ENCODE assay signal across 12 cellular contexts in the genomic region with DNA sequence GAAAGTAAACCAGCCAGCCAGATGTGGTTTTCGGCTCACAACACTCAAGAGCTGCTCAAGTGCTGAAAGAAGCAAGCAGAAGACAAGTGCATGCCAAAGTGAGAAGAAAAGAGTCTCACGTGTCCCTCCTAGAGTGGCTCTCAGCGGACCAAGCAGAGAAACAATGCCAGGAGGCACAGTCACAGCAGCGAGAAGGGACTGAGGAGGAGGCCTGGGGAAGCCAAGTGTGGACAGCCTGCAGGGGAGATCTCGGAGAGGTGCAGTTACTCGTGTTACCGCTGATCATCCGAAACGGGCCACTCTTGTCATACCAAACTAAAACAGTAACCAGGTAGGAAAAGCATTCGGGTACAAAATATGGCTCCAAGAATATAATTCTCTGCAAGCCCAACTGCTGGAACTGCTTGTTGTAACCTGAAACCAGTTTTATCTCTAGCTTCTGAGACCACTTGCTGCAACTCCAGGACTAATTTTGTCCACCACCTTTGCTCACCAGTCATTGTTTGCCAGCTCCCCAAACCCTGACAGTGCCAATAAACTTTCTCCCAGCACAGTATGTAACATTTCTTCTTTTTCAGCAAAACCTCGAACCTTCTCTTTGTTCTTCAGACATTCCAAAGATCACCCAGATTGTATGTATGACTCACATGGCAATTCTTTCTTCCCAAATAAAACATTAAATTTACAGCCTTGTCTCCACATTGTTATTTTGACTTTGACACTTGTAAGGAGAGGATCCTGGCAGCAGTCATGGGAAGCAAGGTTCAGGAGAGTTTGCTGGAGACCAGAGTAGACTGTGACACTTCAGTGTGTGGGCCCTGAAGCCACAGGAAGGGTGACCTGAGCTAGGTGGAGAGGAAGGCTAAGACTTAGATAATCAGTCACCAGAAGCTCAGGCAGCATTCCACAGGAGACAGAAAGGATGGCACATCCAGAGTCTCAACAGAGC. TPM values are rescaled to one million over a fixed set of nuclear protein-coding genes. Genes with fewer than 3 reads are reported as not detected.
DNase-seq lines count a peak whose midpoint lies in the region; TF ChIP-seq lines count a peak whose summit lies in the region.
"Had no signal": no experiment of that assay in that cellular context is flagged by ENCODE, and none has a peak within 500 bp of the region (broad histone marks: within the 10 kb centered on the region; RNA-seq: fewer than 3 reads in every experiment).

No MANE protein-coding gene starts in this region.

- CTCF ChIA-PET in RWPE1 (lab: Yijun Ruan, JAX), result interaction anchor here (0.9 to 1.3 kb wide), 2 partner anchors 12 to 190 kb away, joined by 3 to 7 read pairs; no protein-coding TSS in a partner anchor

- H3K27ac ChIP-seq in RWPE1 (peak overlapping the region; percentile 65), sigmoid colon (peak overlapping the region in 3 of 4 donors; percentile 3 to 45 (median 43))
- H3K27ac ChIP-seq: adrenal gland, spleen, VCaP had no signal

- TF ChIP-seq CTCF in RWPE1 (conservative IDR thresholded peaks at IDR 0.05; ENCODE audit: low read depth), result no peak
- no peak for TF ChIP-seq CTCF in sigmoid colon (IDR thresholded peaks at IDR 0.05)

- intact Hi-C loops in sigmoid colon (cut with DNase I), result no loop called here

- POLR2A ChIA-PET in RWPE1 (lab: Yijun Ruan, JAX; ENCODE audit: low non-redundant PET), result interaction anchor here (0.6 kb wide), 1 partner anchor 33 kb away, joined by 6 read pairs; no protein-coding TSS in a partner anchor

- no peaks in the 10 kb centered on the region for H3K36me3 ChIP-seq in sigmoid colon
- H3K36me3 ChIP-seq: adrenal gland, spleen had no signal

- no peaks in the 10 kb centered on the region for H3K27me3 ChIP-seq in sigmoid colon
- H3K27me3 ChIP-seq: adrenal gland, spleen had no signal

- peaks cover 0 to 29% (median 19%) of the 10 kb centered on the region in 4 donors for H3K4me1 ChIP-seq in sigmoid colon

- no peak for TF ChIP-seq POLR2A in sigmoid colon (IDR thresholded peaks at IDR 0.05)

- H3K9me3 ChIP-seq in sigmoid colon, result no peaks in the 10 kb centered on the region
- H3K9me3 ChIP-seq: adrenal gland, spleen had no signal

- H3K4me3 ChIP-seq in sigmoid colon, result no peak overlapping the region
- H3K4me3 ChIP-seq: adrenal gland, GM12878, spleen had no signal

- WGBS in sigmoid colon, 2 donors, result 78 to 87% methylated on average over 11 of the region's 11 CpGs

- no peak for TF ChIP-seq EP300 in sigmoid colon (IDR thresholded peaks at IDR 0.05)

- DNase-seq in H4 (ENCODE audit: low spot score) (peak; percentile 14), RWPE1 (ENCODE audit: low spot score) (peak; percentile 34), glomerular visceral epithelial cell (ENCODE audit: extremely low spot score) (peak; percentile 47), sigmoid colon (peak; percentile 17), NOMO-1 treated with DMSO at 0.1 percent for 48 hours (lab: John Stamatoyannopoulos, UW; ENCODE audit: unreplicated experiment) (no peak), RPMI8226 (no peak), RKO (ENCODE audit: low spot score) (no peak)
- DNase-seq: adrenal gland, NCI-H1092, spleen had no signal

RNA-seq across cellular contexts. Expression of a gene that starts 6.3 kb away (rescaled TPM):
- total RNA-seq in H4 (2014; rRNA removed; shearing (Covaris generic)), result 12.1 and 15.5 TPM in 2 replicates
- total RNA-seq in sigmoid colon, result 10 to 100 TPM; 12.9 to 22.4 (median 16.4) TPM
- polyA plus RNA-seq in sigmoid colon, result 100 to 1,000 TPM in 1 of 3 donors, 10 to 100 TPM in 2; 45.5 to 118 (median 86.5) TPM

RNA-seq across cellular contexts. Expression of a gene that starts 41.0 kb away (rescaled TPM):
- total RNA-seq in H4 (2014; rRNA removed; shearing (Covaris generic)), result 9.9 and 11.6 TPM in 2 replicates
- 1 to 10 TPM in 3 of 4 donors, under 1 TPM in 1; 0.28 to 1.4 (median 1.3) TPM for total RNA-seq in sigmoid colon
- 1 to 10 TPM in 2 of 3 donors, under 1 TPM in 1; 0.60 to 3.5 (median 1.8) TPM for polyA plus RNA-seq in sigmoid colon

Comparison
In these comparisons a context has a peak if more than half of its experiments do, and no peak if none do; other contexts are left out.
1. DNase-seq: peak in H4 (single experiment), RWPE1 (single experiment), glomerular visceral epithelial cell (single experiment) and sigmoid colon (single experiment); none in NOMO-1 treated with DMSO at 0.1 percent for 48 hours (single experiment), RPMI8226 (single experiment) and RKO (single experiment).